Comparison of ENCODE assay signal across 8 cellular contexts in genomic region chr9:130578865-130579737, GRCh38. TPM values are rescaled to one million over a fixed set of nuclear protein-coding genes. Genes with fewer than 3 reads are reported as not detected.
A peak's percentile ranks its signal among the peaks of the same experiment; 100 is the strongest.
DNase-seq lines count a peak whose midpoint lies in the region; ATAC-seq, FAIRE-seq and TF ChIP-seq lines count a peak whose summit lies in the region.

FUBP3 (plus strand) TSS chr9:130579577; CDS start chr9:130579681, 104 bp downstream.

- H3F3A ChIP-seq in OCI-LY1 (ENCODE audit: insufficient read depth, low read length) = no peaks in the 10 kb centered on the region

- no peaks in the 10 kb centered on the region; the same call in 1 of the 2 replicates for H3K36me3 ChIP-seq in Caco-2 (ENCODE audit: control insufficient read depth, insufficient read depth, low read length)
- H3K36me3 ChIP-seq in OCI-LY1 (ENCODE audit: insufficient read depth, low read length) = peaks cover 18% of the 10 kb centered on the region; the same call in 1 of the 2 replicates
- peaks cover 2 to 4% of the 10 kb centered on the region in 2 experiments for H3K36me3 ChIP-seq in endothelial cell of umbilical vein (ENCODE audit: control insufficient read depth in 2 of 2, extremely low read depth in 1 of 2, insufficient read depth in 2 of 2, low read length in 2 of 2)

- peak within 1 kb of the TSS; percentile 91 for H3K4me2 ChIP-seq in OCI-LY1 (ENCODE audit: low read length)
- H3K4me2 ChIP-seq in endothelial cell of umbilical vein (ENCODE audit: insufficient read depth, low read length) = peak within 1 kb of the TSS; percentile 94

- H3K27me3 ChIP-seq in Caco-2 (replicated peaks; ENCODE audit: control insufficient read depth, insufficient read depth, low read length) (no peaks in the 10 kb centered on the region), OCI-LY1 (ENCODE audit: insufficient read depth, low read length) (no peaks in the 10 kb centered on the region), endothelial cell of umbilical vein (ENCODE audit: control insufficient read depth in 2 of 2, insufficient read depth in 2 of 2, low read length in 2 of 2) (peaks cover 3 to 7% of the 10 kb centered on the region in 2 experiments), mononuclear cell (ENCODE audit: insufficient read depth, low read length) (no peaks in the 10 kb centered on the region)

- H3K9me1 ChIP-seq in endothelial cell of umbilical vein (replicated peaks; ENCODE audit: control insufficient read depth, extremely low read depth, insufficient read depth, low read length) = no peaks in the 10 kb centered on the region

- H3K9me2 ChIP-seq in OCI-LY1 (ENCODE audit: low read depth, low read length) = no peaks in the 10 kb centered on the region

- H3K4me1 Mint-ChIP-seq in Caco-2 (ENCODE audit: low read depth, unreplicated experiment) = peaks cover 15% of the 10 kb centered on the region

- peak; percentile 96 for FAIRE-seq in endothelial cell of umbilical vein (lab: Jason Lieb, UNC)

- H3K9me3 ChIP-seq in Caco-2 = no peaks in the 10 kb centered on the region
- no peaks in the 10 kb centered on the region for H3K9me3 ChIP-seq in OCI-LY1 (ENCODE audit: low read length)
- H3K9me3 ChIP-seq in endothelial cell of umbilical vein (replicated peaks; ENCODE audit: control insufficient read depth, insufficient read depth, low read length) = no peaks in the 10 kb centered on the region
- H3K9me3 ChIP-seq in mononuclear cell (ENCODE audit: low read depth, low read length) = no peaks in the 10 kb centered on the region

- POLR2A ChIA-PET in Caco-2 (lab: Charles Lee) (interaction anchor here (0.6 to 1.1 kb wide), 5 partner anchors 110 to 324 kb away, joined by 3 to 13 read pairs (median 5); partner anchors contain the start of gene EXOSC2), endothelial cell of umbilical vein (lab: Charles Lee) (interaction anchor here (0.6 to 1.1 kb wide), 2 partner anchors 13 to 111 kb away, joined by 3 read pairs; no protein-coding TSS in a partner anchor)

- TF ChIP-seq CTCF in Caco-2 (IDR thresholded peaks at IDR 0.05; ENCODE audit: insufficient read depth in 1 of 2, low read depth in 1 of 2, low read length in 1 of 2, severe bottlenecking in 1 of 2, unreplicated experiment in 1 of 2) (no peak), OCI-LY1 (IDR thresholded peaks at IDR 0.05; ENCODE audit: low read length) (no peak), endothelial cell of umbilical vein (IDR thresholded peaks at IDR 0.05; ENCODE audit: extremely low read depth in 1 of 2, insufficient read depth in 1 of 2, low read depth in 1 of 2, low read length in 2 of 2) (no peak)

- intact Hi-C loops in Caco-2 (cut with micrococcal nuclease; ENCODE audit: unreplicated experiment) = loop anchor here (2.0 to 10.0 kb wide), 2 partner anchors 102 to 114 kb away; no protein-coding TSS in a partner anchor
- intact Hi-C loops in endothelial cell of umbilical vein (cut with micrococcal nuclease) = no loop called here

- H3K27ac ChIP-seq in OCI-LY1 (ENCODE audit: low read depth, low read length, poor library complexity, severe bottlenecking) (peak within 1 kb of the TSS; percentile 2), endothelial cell of umbilical vein (ENCODE audit: insufficient read depth, low read depth, low read length) (peak within 1 kb of the TSS; percentile 60)

- H4K20me1 ChIP-seq in OCI-LY1 (ENCODE audit: insufficient read depth, low read length) (peaks cover 5% of the 10 kb centered on the region; the same call in 1 of the 2 replicates), endothelial cell of umbilical vein (replicated peaks; ENCODE audit: control insufficient read depth, extremely low read depth, insufficient read depth, low read length) (no peaks in the 10 kb centered on the region)

- H3K4me1 ChIP-seq in Caco-2 (0 out of 2 replicates have a peak, but pooled peaks cover 5% of the 10 kb centered on the region), OCI-LY1 (ENCODE audit: insufficient read depth, low read length, severe bottlenecking) (peaks cover 23% of the 10 kb centered on the region), endothelial cell of umbilical vein (ENCODE audit: control insufficient read depth, extremely low read depth, insufficient read depth, low read length) (peaks cover 8% of the 10 kb centered on the region), mononuclear cell (ENCODE audit: insufficient read depth, low read length) (peaks cover 23% of the 10 kb centered on the region)

- TF ChIP-seq POLR2A in endothelial cell of umbilical vein (IDR thresholded peaks at IDR 0.05; ENCODE audit: low read depth, low read length) = peak; percentile 50

- DNase-seq in Caco-2 = peak; percentile 92 to 93
- DNase-seq in HuH-7 (ENCODE audit: low spot score) = peak; percentile 95
- DNase-seq in activated CD8-positive, alpha-beta memory T cell treated with anti-CD3 and anti-CD28 coated beads, Interleukin-2, amount 50 U/mL, for 48 hours = peak; percentile 94
- peak; percentile 77 for DNase-seq in endothelial cell of umbilical vein (ENCODE audit: low read depth, low spot score)
- DNase-seq in stimulated activated CD8-positive, alpha-beta memory T cell treated with anti-CD3 and anti-CD28 coated beads, Interleukin-2, amount 100 ng/mL, for 48 hours (ENCODE audit: low read depth in 2 of 2) = peak; percentile 90 to 92

- no peaks in the 10 kb centered on the region for H3K27me3 Mint-ChIP-seq in Caco-2 (ENCODE audit: insufficient read depth, unreplicated experiment)

- H3K27ac Mint-ChIP-seq in Caco-2 (ENCODE audit: unreplicated experiment) = peak within 1 kb of the TSS; percentile 85

- CTCF ChIA-PET in Caco-2 (lab: Charles Lee) = no interaction called here
- CTCF ChIA-PET in endothelial cell of umbilical vein (lab: Charles Lee) = interaction anchor here (1.2 kb wide), 1 partner anchor 38 kb away, joined by 3 read pairs; no protein-coding TSS in a partner anchor

- peak within 1 kb of the TSS; percentile 85 for H3K4me3 Mint-ChIP-seq in Caco-2 (ENCODE audit: unreplicated experiment)

- H3K36me3 Mint-ChIP-seq in Caco-2 (ENCODE audit: insufficient read depth, unreplicated experiment) = peaks cover 15% of the 10 kb centered on the region

- H3K9ac ChIP-seq in OCI-LY1 (ENCODE audit: low read length) = peak within 1 kb of the TSS; percentile 81
- H3K9ac ChIP-seq in endothelial cell of umbilical vein (replicated peaks; ENCODE audit: extremely low read depth, insufficient read depth, low read length) = peak within 1 kb of the TSS; percentile 83

- dilution Hi-C loops in endothelial cell of umbilical vein (cut with MboI; ENCODE audit: extremely low pct_ligation_motif_present, low sequenced_read_pairs) = no loop called here

- H2AFZ ChIP-seq in OCI-LY1 (ENCODE audit: low read length) (no peak within 1 kb of the TSS), endothelial cell of umbilical vein (ENCODE audit: low read depth, low read length) (peak within 1 kb of the TSS; percentile 49)

- H3K79me2 ChIP-seq in OCI-LY1 (ENCODE audit: insufficient read depth, low read length) (peaks cover 14% of the 10 kb centered on the region), endothelial cell of umbilical vein (ENCODE audit: control insufficient read depth, insufficient read depth, low read length) (peaks cover 44% of the 10 kb centered on the region)

- ATAC-seq in GM21423 (IDR thresholded peaks at IDR 0.05; ENCODE audit: unreplicated experiment) = peak; percentile 85

- BruUV-seq in Caco-2 (replicated peaks; lab: Mats Ljungman, UMichigan) (TSS peak; percentile 92), endothelial cell of umbilical vein (replicated peaks; lab: Mats Ljungman, UMichigan) (TSS peak; percentile 94)

- H3K4me3 ChIP-seq in Caco-2 (ENCODE audit: low read depth, low read length) (peak within 1 kb of the TSS; percentile 97), OCI-LY1 (ENCODE audit: low read depth, low read length, poor library complexity, severe bottlenecking) (peak within 1 kb of the TSS; percentile 90), endothelial cell of umbilical vein (replicated peaks in 1 of 3; ENCODE audit: insufficient read depth in 1 of 3, low read depth in 1 of 3, low read length in 3 of 3) (peak within 1 kb of the TSS; percentile 57 to 91 (median 64)), mononuclear cell (ENCODE audit: low read length) (peak within 1 kb of the TSS; percentile 92)

- H3K9me3 Mint-ChIP-seq in Caco-2 (ENCODE audit: unreplicated experiment) = no peaks in the 10 kb centered on the region

TF ChIP-seq in endothelial cell of umbilical vein, 7 proteins besides CTCF, POLR2A, EP300 and RAD21:
- TF ChIP-seq, protein P1, sequence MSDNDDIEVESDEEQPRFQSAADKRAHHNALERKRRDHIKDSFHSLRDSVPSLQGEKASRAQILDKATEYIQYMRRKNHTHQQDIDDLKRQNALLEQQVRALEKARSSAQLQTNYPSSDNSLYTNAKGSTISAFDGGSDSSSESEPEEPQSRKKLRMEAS (IDR thresholded peaks at IDR 0.05; ENCODE audit: insufficient read depth, insufficient read length) = peak; percentile 75
- TF ChIP-seq POLR2AphosphoS5 (IDR thresholded peaks at IDR 0.05; ENCODE audit: insufficient read depth, low read depth, low read length) (peak; percentile 90), MYC (IDR thresholded peaks at IDR 0.05; ENCODE audit: low read depth, low read length) (no peak), FOS (IDR thresholded peaks at IDR 0.05; ENCODE audit: borderline replicate concordance, insufficient read depth, low read length) (peak; percentile 43)

RNA-seq across cellular contexts. Expression of gene FUBP3, which starts in this region (rescaled TPM):
- total RNA-seq in Caco-2 (2022) (76.1 and 78.6 TPM in 2 replicates), endothelial cell of umbilical vein (50.9 and 60.6 TPM in 2 replicates), mononuclear cell (20.9 TPM)
- polyA plus RNA-seq in endothelial cell of umbilical vein = 16.9 and 19.4 TPM in 2 replicates
- 21.4 and 23.0 TPM in 2 replicates for polyA plus RNA-seq in endothelial cell of umbilical vein (2011; cell fraction: cytosol; rRNA removed)
- polyA plus RNA-seq in endothelial cell of umbilical vein (2011; cell fraction: nucleus; rRNA removed) = 53.9 and 54.2 TPM in 2 replicates
- 38.5 and 40.7 TPM in 2 replicates for polyA plus RNA-seq in endothelial cell of umbilical vein (2012)
- 36.0 and 48.6 TPM in 2 replicates for polyA minus RNA-seq in endothelial cell of umbilical vein
- polyA minus RNA-seq in endothelial cell of umbilical vein (2011; cell fraction: cytosol; rRNA and poly(A)+ RNA removed) = 63.5 TPM
- 35.2 and 38.4 TPM in 2 replicates for polyA minus RNA-seq in endothelial cell of umbilical vein (2011; cell fraction: nucleus; rRNA and poly(A)+ RNA removed)

Comparison
In these comparisons a context has a peak if more than half of its experiments do, and no peak if none do; other contexts are left out.
1. Peak in every context shown above with its lines: DNase-seq, ATAC-seq, H3K4me3 ChIP-seq and H3K27ac ChIP-seq.